8 cellular contexts compared by ENCODE assay signal in genomic region chr6:34890526-34890910, GRCh38. TPM values are rescaled to one million over a fixed set of nuclear protein-coding genes. Genes with fewer than 3 reads are reported as not detected.
DNase-seq lines count a peak whose midpoint lies in the region; ATAC-seq and TF ChIP-seq lines count a peak whose summit lies in the region.

No MANE protein-coding gene starts in this region.

- peaks cover under 1% of the 10 kb centered on the region for H3K36me3 ChIP-seq in adipocyte (ENCODE audit: control insufficient read depth, insufficient read depth, low read length, severe bottlenecking)
- no peaks in the 10 kb centered on the region for H3K36me3 ChIP-seq in liver (ENCODE audit: control insufficient read depth in 4 of 4, insufficient read depth in 3 of 4, low read depth in 1 of 4, low read length in 3 of 4)
- H3K36me3 ChIP-seq in upper lobe of left lung: no peaks in the 10 kb centered on the region

- WGBS in liver: 53% methylated on average over 7 of the region's 7 CpGs
- 20 to 33% methylated on average over 7 of the region's 7 CpGs for WGBS in upper lobe of left lung, 2 donors

- TF ChIP-seq RAD21 in liver (IDR thresholded peaks at IDR 0.05): no peak

- H3K9me3 Mint-ChIP-seq in activated naive CD4-positive, alpha-beta T cell treated with anti-CD3 and anti-CD28 coated beads, Interleukin-2, amount 50 U/mL, for 24 hours: no peaks in the 10 kb centered on the region

- H3K27ac Mint-ChIP-seq in activated naive CD4-positive, alpha-beta T cell treated with anti-CD3 and anti-CD28 coated beads, Interleukin-2, amount 50 U/mL, for 24 hours: no peak overlapping the region

- H3K9ac ChIP-seq in adipocyte (ENCODE audit: low read length) (peak overlapping the region; percentile 99), liver (ENCODE audit: low read depth in 1 of 2, low read length in 2 of 2) (peak overlapping the region; percentile 10 to 52)

- no peak for TF ChIP-seq POLR2A in upper lobe of left lung (IDR thresholded peaks at IDR 0.05)

- no peaks in the 10 kb centered on the region for H3K27me3 ChIP-seq in adipocyte (replicated peaks; ENCODE audit: control insufficient read depth, insufficient read depth, low read length)
- H3K27me3 ChIP-seq in liver (ENCODE audit: control insufficient read depth in 4 of 4, insufficient read depth in 4 of 4, low read length in 3 of 4): no peaks in the 10 kb centered on the region
- H3K27me3 ChIP-seq in upper lobe of left lung: no peaks in the 10 kb centered on the region

- H3K27ac ChIP-seq in liver (ENCODE audit: low read depth in 1 of 2, low read length in 2 of 2) (peak overlapping the region in 1 of 2 donors; percentile 86), upper lobe of left lung (peak overlapping the region; percentile 86 to 93 (median 90))

- H3K27me3 Mint-ChIP-seq in activated naive CD4-positive, alpha-beta T cell treated with anti-CD3 and anti-CD28 coated beads, Interleukin-2, amount 50 U/mL, for 24 hours: no peaks in the 10 kb centered on the region

- H3K36me3 Mint-ChIP-seq in activated naive CD4-positive, alpha-beta T cell treated with anti-CD3 and anti-CD28 coated beads, Interleukin-2, amount 50 U/mL, for 24 hours: peaks cover 3% of the 10 kb centered on the region

- H3K9me3 ChIP-seq in adipocyte (ENCODE audit: control insufficient read depth, low read length) (no peaks in the 10 kb centered on the region), liver (ENCODE audit: control insufficient read depth in 4 of 4, low read length in 3 of 4) (no peaks in the 10 kb centered on the region), upper lobe of left lung (no peaks in the 10 kb centered on the region)

- no peak for TF ChIP-seq EP300 in upper lobe of left lung (IDR thresholded peaks at IDR 0.05)

- H3K4me1 ChIP-seq in adipocyte (ENCODE audit: control insufficient read depth, insufficient read depth, low read length) (peaks cover 20% of the 10 kb centered on the region), liver (ENCODE audit: control insufficient read depth in 4 of 4, insufficient read depth in 4 of 4, low read length in 3 of 4) (peaks cover 0 to 40% (median 18%) of the 10 kb centered on the region in 4 donors), upper lobe of left lung (peaks cover 29 to 52% (median 32%) of the 10 kb centered on the region in 4 donors)

- ATAC-seq in upper lobe of left lung (ENCODE audit: low FRiP score in 2 of 2) (no peak), omental fat pad (ENCODE audit: low FRiP score) (no peak), GM19023 (IDR thresholded peaks at IDR 0.05; ENCODE audit: unreplicated experiment) (no peak)

- DNase-seq in activated naive CD4-positive, alpha-beta T cell treated with anti-CD3 and anti-CD28 coated beads, Interleukin-2, amount 50 U/mL, for 16 hours: no peak
- DNase-seq in adipocyte (ENCODE audit: low read depth): peak; percentile 17
- no peak for DNase-seq in upper lobe of left lung
- no peak for DNase-seq in omental fat pad (ENCODE audit: low spot score)
- no peak for DNase-seq in DMS153 (lab: John Stamatoyannopoulos, UW)

- H3K4me3 Mint-ChIP-seq in activated naive CD4-positive, alpha-beta T cell treated with anti-CD3 and anti-CD28 coated beads, Interleukin-2, amount 50 U/mL, for 24 hours: peak overlapping the region; percentile 100

- peaks cover 39% of the 10 kb centered on the region for H3K4me1 Mint-ChIP-seq in activated naive CD4-positive, alpha-beta T cell treated with anti-CD3 and anti-CD28 coated beads, Interleukin-2, amount 50 U/mL, for 24 hours

- peak overlapping the region; percentile 100 for H3K4me3 ChIP-seq in adipocyte (ENCODE audit: low read length)
- H3K4me3 ChIP-seq in liver (ENCODE audit: low read depth in 1 of 3, low read length in 3 of 3): peak overlapping the region in 2 of 3 donors; percentile 42 to 95
- peak overlapping the region; percentile 87 to 94 (median 91) for H3K4me3 ChIP-seq in upper lobe of left lung

- TF ChIP-seq CTCF in liver (IDR thresholded peaks at IDR 0.05; ENCODE audit: low read depth, low read length, missing input control) (no peak), upper lobe of left lung (IDR thresholded peaks at IDR 0.05) (no peak), omental fat pad (IDR thresholded peaks at IDR 0.05) (no peak)

TF ChIP-seq in liver, 16 proteins besides CTCF, POLR2A, EP300 and RAD21:
- TF ChIP-seq SP1 (IDR thresholded peaks at IDR 0.05) (no peak), YY1 (IDR thresholded peaks at IDR 0.05) (no peak), ATF3 (IDR thresholded peaks at IDR 0.05) (no peak), JUND (IDR thresholded peaks at IDR 0.05) (no peak), GABPA (IDR thresholded peaks at IDR 0.05 in 1 of 2, conservative IDR thresholded peaks at IDR 0.05 in 1 of 2) (no peak), MAX (IDR thresholded peaks at IDR 0.05) (no peak), FOXA2 (IDR thresholded peaks at IDR 0.05) (no peak), ZBTB33 (IDR thresholded peaks at IDR 0.05) (no peak), NR2F2 (IDR thresholded peaks at IDR 0.05) (no peak), FOXA1 (IDR thresholded peaks at IDR 0.05) (no peak), TAF1 (conservative IDR thresholded peaks at IDR 0.05) (no peak), HNF4G (IDR thresholded peaks at IDR 0.05) (no peak), HNF4A (conservative IDR thresholded peaks at IDR 0.05) (no peak)

RNA-seq across cellular contexts. Expression of gene ANKS1A, which starts 1.5 kb away (rescaled TPM):
- total RNA-seq in liver (10 to 100 TPM in 1 of 2 donors, 1 to 10 TPM in 1; 6.5 to 18.7 TPM), upper lobe of left lung (10 to 100 TPM; 47.2 to 85.3 (median 53.5) TPM), omental fat pad (10 to 100 TPM; 25.7 to 49.7 (median 28.1) TPM)
- 1 to 10 TPM; 4.3 to 6.8 TPM for polyA plus RNA-seq in liver

RNA-seq across cellular contexts. Expression of gene TAF11, which starts 2.7 kb away (rescaled TPM):
- total RNA-seq in liver (10 to 100 TPM; 12.0 to 16.0 TPM), upper lobe of left lung (10 to 100 TPM; 15.4 to 35.6 (median 19.3) TPM), omental fat pad (10 to 100 TPM; 18.8 to 23.6 (median 21.4) TPM)
- 10 to 100 TPM in 1 of 2 donors, 1 to 10 TPM in 1; 7.3 to 12.2 TPM for polyA plus RNA-seq in liver
